Comparison of ENCODE assay signal across 8 cellular contexts in the genomic region with DNA sequence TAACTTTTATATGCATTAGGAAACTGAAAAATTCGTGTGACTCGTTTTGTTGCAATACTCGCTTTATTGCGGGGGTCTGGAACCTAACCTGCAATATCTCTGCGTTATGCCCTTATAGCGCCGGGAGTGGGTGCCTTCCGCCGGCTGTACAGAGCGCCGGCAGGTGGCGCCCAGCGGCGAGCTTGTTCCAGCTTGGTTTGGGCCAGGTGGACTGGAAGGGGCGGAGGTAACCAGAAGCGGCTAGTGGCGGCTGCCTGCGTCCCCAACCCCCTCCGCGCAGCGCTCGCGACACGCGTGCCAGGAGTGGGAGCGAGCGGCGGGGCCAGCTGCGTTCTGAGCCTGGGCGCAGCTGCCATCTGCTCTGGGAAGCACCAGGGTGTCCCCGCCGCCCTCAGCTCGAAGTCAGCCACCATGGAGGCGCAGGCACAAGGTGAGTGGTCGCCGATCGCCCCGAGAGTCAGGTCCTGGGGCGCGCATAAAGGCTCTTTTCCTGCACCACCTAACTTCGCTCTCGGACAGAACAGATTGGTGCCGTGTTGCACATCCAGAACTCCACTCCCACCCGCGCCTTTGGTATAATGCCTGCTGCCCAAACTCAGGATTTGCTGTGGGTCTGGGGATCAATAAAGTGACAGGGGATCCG. TPM values are rescaled to one million over a fixed set of nuclear protein-coding genes. Genes with fewer than 3 reads are reported as not detected.
DNase-seq lines count a peak whose midpoint lies in the region; ATAC-seq and TF ChIP-seq lines count a peak whose summit lies in the region.

A gene with protein sequence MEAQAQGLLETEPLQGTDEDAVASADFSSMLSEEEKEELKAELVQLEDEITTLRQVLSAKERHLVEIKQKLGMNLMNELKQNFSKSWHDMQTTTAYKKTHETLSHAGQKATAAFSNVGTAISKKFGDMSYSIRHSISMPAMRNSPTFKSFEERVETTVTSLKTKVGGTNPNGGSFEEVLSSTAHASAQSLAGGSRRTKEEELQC (plus strand): TSS at position 233 of the 643 bp plus-strand sequence. CDS start 179 bp downstream, at position 412.

- H3K79me1 ChIP-seq in IMR-90 (ENCODE audit: low read depth in 1 of 2, low read length in 2 of 2) (no peaks in the 10 kb centered on the region), neuronal stem cell (ENCODE audit: low read depth, low read length) (no peaks in the 10 kb centered on the region)

- dilution Hi-C loops in IMR-90 (cut with HindIII; ENCODE audit: low sequenced_read_pairs, unreplicated experiment): no loop called here

- no peak within 1 kb of the TSS for H3K27ac ChIP-seq in IMR-90 (ENCODE audit: insufficient read depth, low read length)
- H3K27ac ChIP-seq in neuronal stem cell (replicated peaks; ENCODE audit: low read length): no peak within 1 kb of the TSS

- H2AK5ac ChIP-seq in IMR-90 (ENCODE audit: low read depth, low read length): no peak within 1 kb of the TSS
- no peak within 1 kb of the TSS for H2AK5ac ChIP-seq in neuronal stem cell (ENCODE audit: low read depth, low read length)

- ATAC-seq in GM21717 (IDR thresholded peaks at IDR 0.05; ENCODE audit: unreplicated experiment) (peak; percentile 98), IMR-90 (ENCODE audit: low read depth) (peak; percentile 92)

- H3K14ac ChIP-seq in IMR-90 (replicated peaks; ENCODE audit: low read depth, low read length): no peak within 1 kb of the TSS
- peak within 1 kb of the TSS; percentile 64 for H3K14ac ChIP-seq in neuronal stem cell (ENCODE audit: low read length)

- peak within 1 kb of the TSS; percentile 57 for H2AK9ac ChIP-seq in IMR-90 (replicated peaks; ENCODE audit: low read depth, low read length, poor library complexity)

- TF ChIP-seq CTCF in IMR-90 (conservative IDR thresholded peaks at IDR 0.05; ENCODE audit: low read depth, low read length): peak; percentile 66

- H3K4me2 ChIP-seq in IMR-90 (ENCODE audit: low read depth, low read length) (peak within 1 kb of the TSS; percentile 94), neuronal stem cell (ENCODE audit: insufficient read depth, low read length, poor library complexity, severe bottlenecking) (peak within 1 kb of the TSS; percentile 96)

- H3K9me1 ChIP-seq in IMR-90 (ENCODE audit: insufficient read depth, low read length): peaks cover 3% of the 10 kb centered on the region

- H3K9ac ChIP-seq in IMR-90 (ENCODE audit: low read depth, low read length) (peak within 1 kb of the TSS; percentile 50), neuronal stem cell (ENCODE audit: low read depth, low read length, poor library complexity) (peak within 1 kb of the TSS; percentile 85)

- no peak within 1 kb of the TSS for H3K56ac ChIP-seq in IMR-90 (ENCODE audit: extremely low read depth, insufficient read depth, low read length)

- DNase-seq in DMS153 (lab: John Stamatoyannopoulos, UW): peak; percentile 72
- DNase-seq in IMR-90: peak; percentile 60
- peak; percentile 81 for DNase-seq in RPMI8226
- DNase-seq in activated naive CD4-positive, alpha-beta T cell treated with anti-CD3 and anti-CD28 coated beads, Interleukin-2, amount 50 U/mL, for 16 hours: peak; percentile 62
- peak; percentile 72 for DNase-seq in germinal center (ENCODE audit: low spot score)
- peak; percentile 48 for DNase-seq in neuronal stem cell (ENCODE audit: low spot score)
- peak; percentile 78 for DNase-seq in superior temporal gyrus (ENCODE audit: extremely low spot score)

- H4K20me1 ChIP-seq in IMR-90 (ENCODE audit: insufficient read depth, low read length): no peaks in the 10 kb centered on the region

- H3K18ac ChIP-seq in IMR-90 (ENCODE audit: low read depth, low read length) (no peak within 1 kb of the TSS; the same call in 1 of the 2 replicates), neuronal stem cell (ENCODE audit: low read length) (peak within 1 kb of the TSS; percentile 84)

- no peak for TF ChIP-seq POLR2A in IMR-90 (IDR thresholded peaks at IDR 0.05; ENCODE audit: low read depth, low read length)

- in situ Hi-C loops in IMR-90 (cut with MboI; ENCODE audit: low sequenced_read_pairs): loop anchor here (10.0 to 25.0 kb wide), 2 partner anchors 151 to 609 kb away; a partner anchor contains a TSS

- BruUV-seq in IMR-90 (replicated peaks; lab: Mats Ljungman, UMichigan): no TSS peak

- H3K4me3 ChIP-seq in IMR-90 (ENCODE audit: insufficient read depth, low read depth, low read length): peak within 1 kb of the TSS; percentile 59
- peak within 1 kb of the TSS; percentile 47 to 88 for H3K4me3 ChIP-seq in neuronal stem cell (ENCODE audit: low read length in 2 of 2)

- H4K91ac ChIP-seq in IMR-90 (ENCODE audit: insufficient read depth, low read depth, low read length) (no peak within 1 kb of the TSS), neuronal stem cell (ENCODE audit: low read depth, low read length, poor library complexity) (no peak within 1 kb of the TSS)

- H2BK120ac ChIP-seq in IMR-90 (ENCODE audit: low read depth, low read length) (peak within 1 kb of the TSS; percentile 20; the same call in 1 of the 2 replicates), neuronal stem cell (ENCODE audit: low read depth, low read length) (no peak within 1 kb of the TSS)

- intact Hi-C loops in IMR-90 (cut with micrococcal nuclease): loop anchor here (1.0 kb wide), 2 partner anchors 109 to 148 kb away; a partner anchor contains a TSS

- H3K4ac ChIP-seq in IMR-90 (ENCODE audit: low read depth, low read length) (no peak within 1 kb of the TSS), neuronal stem cell (ENCODE audit: low read length) (peak within 1 kb of the TSS; percentile 40)

- H2BK20ac ChIP-seq in IMR-90 (ENCODE audit: low read depth, low read length): no peak within 1 kb of the TSS

- H2BK5ac ChIP-seq in IMR-90 (ENCODE audit: low read depth, low read length, poor library complexity, severe bottlenecking) (no peak within 1 kb of the TSS), neuronal stem cell (ENCODE audit: low read length) (no peak within 1 kb of the TSS)

- H3K23ac ChIP-seq in IMR-90 (ENCODE audit: low read depth, low read length): no peak within 1 kb of the TSS; the same call in 1 of the 2 replicates
- H3K23ac ChIP-seq in neuronal stem cell (ENCODE audit: low read depth, low read length, poor library complexity): peak within 1 kb of the TSS; percentile 49

- H2BK15ac ChIP-seq in IMR-90 (ENCODE audit: low read depth, low read length) (no peak within 1 kb of the TSS), neuronal stem cell (ENCODE audit: low read length) (peak within 1 kb of the TSS; percentile 70)

- H3K4me1 ChIP-seq in IMR-90 (ENCODE audit: control insufficient read depth, insufficient read depth, low read length) (peaks cover 4% of the 10 kb centered on the region), neuronal stem cell (ENCODE audit: control insufficient read depth in 2 of 2, insufficient read depth in 1 of 2, low read depth in 1 of 2, low read length in 2 of 2) (peaks cover 4 to 5% of the 10 kb centered on the region in 2 donors)

- TF ChIP-seq RAD21 in IMR-90 (IDR thresholded peaks at IDR 0.05; ENCODE audit: low read length): peak; percentile 64

- H4K8ac ChIP-seq in IMR-90 (ENCODE audit: low read depth in 2 of 2, low read length in 2 of 2) (no peak within 1 kb of the TSS), neuronal stem cell (ENCODE audit: low read depth, low read length) (no peak within 1 kb of the TSS)

- no peak within 1 kb of the TSS for H2BK12ac ChIP-seq in neuronal stem cell (ENCODE audit: low read length)

- H4K5ac ChIP-seq in IMR-90 (ENCODE audit: low read depth, low read length): peak within 1 kb of the TSS; percentile 13

- POLR2A ChIA-PET in IMR-90 (lab: Charles Lee; ENCODE audit: unreplicated experiment): no interaction called here

- no peaks in the 10 kb centered on the region for H3K27me3 ChIP-seq in IMR-90 (ENCODE audit: control insufficient read depth, insufficient read depth, low read length)
- peaks cover 0 to 57% (median 14%) of the 10 kb centered on the region in 3 experiments for H3K27me3 ChIP-seq in neuronal stem cell (ENCODE audit: control insufficient read depth in 3 of 3, insufficient read depth in 3 of 3, low read depth in 1 of 3, low read length in 3 of 3)

- H3K36me3 ChIP-seq in IMR-90 (ENCODE audit: control insufficient read depth, insufficient read depth, low read length) (no peaks in the 10 kb centered on the region), neuronal stem cell (replicated peaks in 1 of 2; ENCODE audit: control insufficient read depth in 2 of 2, insufficient read depth in 2 of 2, low read length in 2 of 2) (no peaks in the 10 kb centered on the region)

- H2AFZ ChIP-seq in IMR-90 (replicated peaks; ENCODE audit: low read length, poor library complexity) (peak within 1 kb of the TSS; percentile 90), neuronal stem cell (ENCODE audit: low read length) (peak within 1 kb of the TSS; percentile 98)

- WGBS in IMR-90 (ENCODE audit: extremely low coverage in 2 of 2, insufficient read length in 1 of 2), 2 experiments: 0% methylated on average over 9 of the region's 46 CpGs; no CpG with 5 or more reads in 1 of the 2 experiments
- WGBS in neuronal stem cell (ENCODE audit: extremely low coverage in 2 of 2, insufficient read length in 2 of 2, insufficient replicate concordance in 1 of 2), 2 donors: no CpG with 5 or more reads among the region's 46 CpGs

- H3K9me3 ChIP-seq in IMR-90 (ENCODE audit: control insufficient read depth, insufficient read depth, low read length) (no peaks in the 10 kb centered on the region), neuronal stem cell (replicated peaks in 1 of 2; ENCODE audit: control insufficient read depth in 2 of 2, insufficient read depth in 1 of 2, low read depth in 1 of 2, low read length in 2 of 2) (no peaks in the 10 kb centered on the region)

- CTCF ChIA-PET in IMR-90 (lab: Yijun Ruan, JAX): interaction anchor here (0.5 to 1.4 kb wide), 5 partner anchors 15 to 282 kb away, joined by 3 to 4 read pairs (median 3); no protein-coding TSS in a partner anchor

TF ChIP-seq in IMR-90, 13 proteins besides CTCF, POLR2A, EP300 and RAD21 (continues in another document):
- TF ChIP-seq SMC3 (IDR thresholded peaks at IDR 0.05; ENCODE audit: low read depth, low read length) (peak; percentile 67), MAZ (IDR thresholded peaks at IDR 0.05; ENCODE audit: borderline replicate concordance, low read depth, low read length) (0 out of 2 replicates have a peak, but pooled peaks have one; percentile 31)
- TF ChIP-seq, protein P1, sequence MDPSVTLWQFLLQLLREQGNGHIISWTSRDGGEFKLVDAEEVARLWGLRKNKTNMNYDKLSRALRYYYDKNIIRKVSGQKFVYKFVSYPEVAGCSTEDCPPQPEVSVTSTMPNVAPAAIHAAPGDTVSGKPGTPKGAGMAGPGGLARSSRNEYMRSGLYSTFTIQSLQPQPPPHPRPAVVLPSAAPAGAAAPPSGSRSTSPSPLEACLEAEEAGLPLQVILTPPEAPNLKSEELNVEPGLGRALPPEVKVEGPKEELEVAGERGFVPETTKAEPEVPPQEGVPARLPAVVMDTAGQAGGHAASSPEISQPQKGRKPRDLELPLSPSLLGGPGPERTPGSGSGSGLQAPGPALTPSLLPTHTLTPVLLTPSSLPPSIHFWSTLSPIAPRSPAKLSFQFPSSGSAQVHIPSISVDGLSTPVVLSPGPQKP (IDR thresholded peaks at IDR 0.05; ENCODE audit: borderline replicate concordance, low read depth, low read length): no peak

RNA-seq across cellular contexts. Expression of the gene that starts here (rescaled TPM):
- 10.2 and 10.8 TPM in 2 replicates for total RNA-seq in IMR-90 (2012; rRNA removed)
- polyA plus RNA-seq in IMR-90 (2012; rRNA removed): 13.5 and 13.7 TPM in 2 replicates
- polyA plus RNA-seq in IMR-90 (2012; cell fraction: cytosol; rRNA removed): 14.6 and 20.1 TPM in 2 replicates
- 3.8 and 12.7 TPM in 2 replicates for polyA plus RNA-seq in IMR-90 (2012; cell fraction: nucleus; rRNA removed; ENCODE audit: low replicate concordance)
- polyA plus RNA-seq in neuronal stem cell (2013, experiment 1 of 2): 3.0 TPM
- 3.4 TPM for polyA plus RNA-seq in neuronal stem cell (2013, experiment 2 of 2)
